ENCODE assay signal across 20 cellular contexts in the genomic region with DNA sequence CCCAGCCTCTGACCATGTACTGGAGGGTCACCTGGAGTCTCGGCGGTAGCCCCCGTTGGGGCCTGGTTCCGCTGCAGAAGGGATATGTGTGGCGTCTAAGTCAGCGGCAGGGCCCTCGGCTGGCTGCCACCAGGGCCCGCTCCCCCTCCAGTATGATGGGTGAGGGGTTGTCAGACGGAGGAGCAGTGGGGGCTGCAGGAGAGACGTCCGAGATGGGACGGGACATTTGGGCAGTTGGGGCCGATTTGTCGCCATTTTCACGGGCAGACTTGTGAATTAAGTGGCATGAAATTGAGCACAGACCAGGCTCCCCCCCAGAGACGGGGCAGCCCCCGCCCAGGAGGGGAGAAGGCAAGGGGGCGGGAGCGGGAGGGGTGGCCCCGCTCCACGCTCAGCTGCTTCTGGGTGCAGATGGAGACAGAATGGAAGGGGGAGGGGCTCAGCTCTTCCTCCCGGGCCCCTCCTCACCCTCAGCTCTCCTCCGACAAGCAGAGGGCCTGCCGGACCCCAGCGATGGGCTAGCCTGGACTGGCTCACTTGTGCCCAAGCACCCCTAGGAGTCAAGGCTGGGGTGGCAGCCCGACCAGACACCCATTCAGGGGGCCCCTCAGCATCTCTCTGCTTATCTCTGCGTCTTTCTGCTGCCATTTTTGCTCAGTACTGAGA. TPM values are rescaled to one million over a fixed set of nuclear protein-coding genes. Genes with fewer than 3 reads are reported as not detected.
"Had no signal": no experiment of that assay in that cellular context is flagged by ENCODE, and none has a peak within 500 bp of the region (broad histone marks: within the 10 kb centered on the region; RNA-seq: fewer than 3 reads in every experiment).

No MANE protein-coding gene starts in this region.

- H3K4me3 Mint-ChIP-seq: activated naive CD8-positive, alpha-beta T cell; effector memory CD8-positive, alpha-beta T cell; immature natural killer cell had no signal

- ATAC-seq: effector memory CD8-positive, alpha-beta T cell; naive thymus-derived CD4-positive, alpha-beta T cell; stimulated activated naive CD8-positive, alpha-beta T cell treated with anti-CD3 and anti-CD28 coated beads, Interleukin-15, Interleukin-2, amounts not matched to agents 100 U/mL and 50 U/mL, for 24 hours had no signal

- H3K4me3 ChIP-seq: tibial nerve, uterus had no signal

- H3K36me3 ChIP-seq: tibial nerve, uterus had no signal

- H3K9me3 ChIP-seq: uterus had no signal

- H3K4me1 Mint-ChIP-seq: immature natural killer cell had no signal

- H3K27ac Mint-ChIP-seq: activated naive CD8-positive, alpha-beta T cell; effector memory CD8-positive, alpha-beta T cell; immature natural killer cell; naive thymus-derived CD4-positive, alpha-beta T cell had no signal

- H3K27ac ChIP-seq: epithelial cell of prostate, tibial nerve, uterus had no signal

- H3K4me1 ChIP-seq: tibial nerve, uterus had no signal

- DNase-seq: activated CD4-positive, alpha-beta T cell treated with anti-CD3 and anti-CD28 coated beads, Interleukin-2, amount 50 U/mL, for 4 hours; activated CD4-positive, CD25-positive, alpha-beta regulatory T cell treated with anti-CD3 and anti-CD28 coated beads, Interleukin-2, amount 50 U/mL, for 72 hours; caudate nucleus; effector memory CD8-positive, alpha-beta T cell; foreskin fibroblast; hypothalamus; immature natural killer cell; mesenchymal stem cell; naive thymus-derived CD4-positive, alpha-beta T cell; stimulated activated CD4-positive, alpha-beta T cell treated with anti-CD3 and anti-CD28 coated beads, Interleukin-12 subunit alpha, Interleukin-12 subunit beta, amount 100 ng/mL, for 4 hours; stimulated activated CD4-positive, alpha-beta T cell treated with anti-CD3 and anti-CD28 coated beads, Interleukin-1b, Interleukin-23, amount 100 ng/mL, for 48 hours; stimulated activated CD8-positive, alpha-beta memory T cell treated with anti-CD3 and anti-CD28 coated beads, Interleukin-4, amount 100 ng/mL, for 48 hours; stimulated activated naive CD8-positive, alpha-beta T cell treated with anti-CD3 and anti-CD28 coated beads, Interleukin-15, Interleukin-2, amounts not matched to agents 100 U/mL and 50 U/mL, for 24 hours; uterus had no signal

- H3K36me3 Mint-ChIP-seq: immature natural killer cell had no signal

- H3K9me3 Mint-ChIP-seq: effector memory CD8-positive, alpha-beta T cell had no signal

- H3K27me3 ChIP-seq: uterus had no signal

RNA-seq across cellular contexts. Expression of a gene that starts 52.6 kb away (rescaled TPM):
- total RNA-seq: dermis microvascular lymphatic vessel endothelial cell, liver, mucosa of gallbladder, tibial nerve had no signal
- polyA plus RNA-seq: immature natural killer cell; liver; naive thymus-derived CD4-positive, alpha-beta T cell had no signal
